14 cellular contexts compared by ENCODE assay signal in genomic region chr18:32095156-32095555, GRCh38. TPM values are rescaled to one million over a fixed set of nuclear protein-coding genes. Genes with fewer than 3 reads are reported as not detected.
A peak's percentile ranks its signal among the peaks of the same experiment; 100 is the strongest.
DNase-seq lines count a peak whose midpoint lies in the region; ATAC-seq and TF ChIP-seq lines count a peak whose summit lies in the region.
"Had no signal": no experiment of that assay in that cellular context is flagged by ENCODE, and none has a peak within 500 bp of the region (broad histone marks: within the 10 kb centered on the region; RNA-seq: fewer than 3 reads in every experiment).

No MANE protein-coding gene starts in this region.

- no peak for TF ChIP-seq POLR2A in NB4 (IDR thresholded peaks at IDR 0.05; ENCODE audit: extremely low read depth, insufficient read length)

- no peaks in the 10 kb centered on the region for H3K27me3 Mint-ChIP-seq in activated CD8-positive, alpha-beta memory T cell treated with anti-CD3 and anti-CD28 coated beads, Interleukin-2, amount 10 ng/mL, durations not matched to agents 7 days and 5 days
- no peaks in the 10 kb centered on the region for H3K27me3 Mint-ChIP-seq in activated naive CD8-positive, alpha-beta T cell treated with anti-CD3 and anti-CD28 coated beads for 36 hours
- H3K27me3 Mint-ChIP-seq: dendritic cell treated with granulocyte-macrophage colony-stimulating factor and Interleukin-4, amounts not matched to agents 40 ng/mL and 50 ng/mL, for 4 days; memory B cell had no signal

- H3K9ac ChIP-seq in trophoblast cell (ENCODE audit: low read length): no peak overlapping the region

- peak overlapping the region; percentile 97 for H3K4me3 Mint-ChIP-seq in activated CD8-positive, alpha-beta memory T cell treated with anti-CD3 and anti-CD28 coated beads, Interleukin-2, amount 10 ng/mL, durations not matched to agents 7 days and 5 days
- peak overlapping the region; percentile 98 for H3K4me3 Mint-ChIP-seq in activated naive CD8-positive, alpha-beta T cell treated with anti-CD3 and anti-CD28 coated beads for 36 hours
- H3K4me3 Mint-ChIP-seq: dendritic cell treated with granulocyte-macrophage colony-stimulating factor and Interleukin-4, amounts not matched to agents 40 ng/mL and 50 ng/mL, for 4 days had no signal

- H3K27ac ChIP-seq in trophoblast cell (ENCODE audit: low read depth, low read length): no peak overlapping the region
- H3K27ac ChIP-seq: A549 had no signal

- no peak overlapping the region for H3K14ac ChIP-seq in trophoblast cell (ENCODE audit: low read length)

- H3K27me3 ChIP-seq in trophoblast cell (ENCODE audit: insufficient read depth, low read length): no peaks in the 10 kb centered on the region

- peaks cover 47% of the 10 kb centered on the region for H3K36me3 Mint-ChIP-seq in activated CD8-positive, alpha-beta memory T cell treated with anti-CD3 and anti-CD28 coated beads, Interleukin-2, amount 10 ng/mL, durations not matched to agents 7 days and 5 days
- H3K36me3 Mint-ChIP-seq in activated naive CD8-positive, alpha-beta T cell treated with anti-CD3 and anti-CD28 coated beads for 36 hours: peaks cover 41% of the 10 kb centered on the region

- no peaks in the 10 kb centered on the region for H3K9me3 ChIP-seq in trophoblast cell (ENCODE audit: insufficient read depth, low read depth, low read length)
- H3K9me3 ChIP-seq: A549 had no signal

- no peak overlapping the region for H3K23ac ChIP-seq in trophoblast cell (ENCODE audit: low read length)

- H3K79me1 ChIP-seq in trophoblast cell (ENCODE audit: low read length): peaks cover 13% of the 10 kb centered on the region

- no peak for DNase-seq in activated CD8-positive, alpha-beta memory T cell treated with anti-CD3 and anti-CD28 coated beads, Interleukin-2, amount 10 ng/mL, durations not matched to agents 7 days and 5 days
- no peak for DNase-seq in activated CD8-positive, alpha-beta memory T cell treated with anti-CD3 and anti-CD28 coated beads, Interleukin-2, amount 50 U/mL, for 4 hours
- DNase-seq in NB4 (ENCODE audit: low read depth): no peak
- no peak for DNase-seq in activated naive CD8-positive, alpha-beta T cell treated with anti-CD3 and anti-CD28 coated beads for 36 hours
- no peak for DNase-seq in trophoblast cell
- no peak for DNase-seq in activated CD4-positive, CD25-positive, alpha-beta regulatory T cell (lab: John Stamatoyannopoulos, UW)
- no peak for DNase-seq in OCI-M2 (lab: John Stamatoyannopoulos, UW; ENCODE audit: unreplicated experiment)
- DNase-seq in NCI-H526 treated with DMSO at 0.1 percent for 48 hours (lab: John Stamatoyannopoulos, UW): no peak
- DNase-seq: aorta, NCI-H1694, NCI-H526 had no signal

- H3K4me2 ChIP-seq in trophoblast cell (ENCODE audit: low read length): no peak overlapping the region

- TF ChIP-seq CTCF in NB4 (IDR thresholded peaks at IDR 0.05; ENCODE audit: low read depth, low read length): no peak

- no peaks in the 10 kb centered on the region for H3K9me3 Mint-ChIP-seq in activated CD8-positive, alpha-beta memory T cell treated with anti-CD3 and anti-CD28 coated beads, Interleukin-2, amount 10 ng/mL, durations not matched to agents 7 days and 5 days (ENCODE audit: low read depth)
- H3K9me3 Mint-ChIP-seq in activated naive CD8-positive, alpha-beta T cell treated with anti-CD3 and anti-CD28 coated beads for 36 hours: no peaks in the 10 kb centered on the region
- H3K9me3 Mint-ChIP-seq: dendritic cell treated with granulocyte-macrophage colony-stimulating factor and Interleukin-4, amounts not matched to agents 40 ng/mL and 50 ng/mL, for 4 days; memory B cell had no signal

- H3K36me3 ChIP-seq in trophoblast cell (ENCODE audit: control insufficient read depth in 1 of 2, insufficient read depth in 2 of 2, low read length in 2 of 2): no peaks in the 10 kb centered on the region

- H3K4me1 Mint-ChIP-seq in activated CD8-positive, alpha-beta memory T cell treated with anti-CD3 and anti-CD28 coated beads, Interleukin-2, amount 10 ng/mL, durations not matched to agents 7 days and 5 days: peaks cover 51% of the 10 kb centered on the region
- H3K4me1 Mint-ChIP-seq in activated naive CD8-positive, alpha-beta T cell treated with anti-CD3 and anti-CD28 coated beads for 36 hours: peaks cover 48% of the 10 kb centered on the region

- peaks cover 12% of the 10 kb centered on the region for H3K79me2 ChIP-seq in trophoblast cell (ENCODE audit: control insufficient read depth, insufficient read depth, low read length, poor library complexity)

- no peak overlapping the region for H3K27ac Mint-ChIP-seq in activated CD8-positive, alpha-beta memory T cell treated with anti-CD3 and anti-CD28 coated beads, Interleukin-2, amount 10 ng/mL, durations not matched to agents 7 days and 5 days
- H3K27ac Mint-ChIP-seq in activated naive CD8-positive, alpha-beta T cell treated with anti-CD3 and anti-CD28 coated beads for 36 hours: peak overlapping the region; percentile 64
- H3K27ac Mint-ChIP-seq: dendritic cell treated with granulocyte-macrophage colony-stimulating factor and Interleukin-4, amounts not matched to agents 40 ng/mL and 50 ng/mL, for 4 days had no signal

- peak overlapping the region; percentile 79 for H3K4ac ChIP-seq in trophoblast cell (ENCODE audit: low read depth, low read length)

- no peak overlapping the region for H4K12ac ChIP-seq in trophoblast cell (ENCODE audit: low read depth, low read length)

- H2AK5ac ChIP-seq in trophoblast cell (ENCODE audit: low read length): no peak overlapping the region

- H2BK120ac ChIP-seq in trophoblast cell (ENCODE audit: insufficient read depth, low read length, poor library complexity): no peak overlapping the region

- no peak overlapping the region for H2AFZ ChIP-seq in trophoblast cell (ENCODE audit: insufficient read depth, low read length, poor library complexity)

- H4K8ac ChIP-seq in trophoblast cell (ENCODE audit: low read depth, low read length): no peak overlapping the region

- no peak for ATAC-seq in activated CD8-positive, alpha-beta memory T cell treated with anti-CD3 and anti-CD28 coated beads, Interleukin-2, amount 10 ng/mL, durations not matched to agents 7 days and 5 days
- ATAC-seq: A549 had no signal

- WGBS in trophoblast cell (ENCODE audit: extremely low coverage, insufficient coverage, insufficient read length): 100% methylated on average over 1 of the region's 5 CpGs

- CTCF ChIA-PET in activated CD8-positive, alpha-beta memory T cell treated with anti-CD3 and anti-CD28 coated beads, Interleukin-2, amount 10 ng/mL, durations not matched to agents 7 days and 5 days (lab: Charles Lee): no interaction called here

- H3K18ac ChIP-seq in trophoblast cell (ENCODE audit: low read length): no peak overlapping the region

- no peaks in the 10 kb centered on the region for H3K4me1 ChIP-seq in trophoblast cell (ENCODE audit: control insufficient read depth in 1 of 2, insufficient read depth in 2 of 2, low read length in 2 of 2)

- H3K4me3 ChIP-seq in NB4 (ENCODE audit: low read depth, low read length) (peak overlapping the region; percentile 95), trophoblast cell (ENCODE audit: low read depth, low read length) (no peak overlapping the region)
- H3K4me3 ChIP-seq: A549 had no signal

- H4K91ac ChIP-seq in trophoblast cell (ENCODE audit: low read depth, low read length): no peak overlapping the region

- no peak overlapping the region for H2BK12ac ChIP-seq in trophoblast cell (ENCODE audit: low read length)

- no peak overlapping the region for H2BK5ac ChIP-seq in trophoblast cell (ENCODE audit: low read depth, low read length, poor library complexity)

RNA-seq across cellular contexts. Expression of gene RNF138, which starts 3.5 kb away (rescaled TPM):
- total RNA-seq in activated CD8-positive, alpha-beta memory T cell treated with anti-CD3 and anti-CD28 coated beads, Interleukin-2, amount 10 ng/mL, durations not matched to agents 7 days and 5 days: 10 to 100 TPM; 62.1 to 72.9 TPM
- total RNA-seq in activated naive CD8-positive, alpha-beta T cell treated with anti-CD3 and anti-CD28 coated beads for 36 hours: 100 to 1,000 TPM in 1 of 2 experiments, 10 to 100 TPM in 1; 95.9 to 107 TPM
- polyA plus RNA-seq in trophoblast cell (2013): 7.7 and 9.1 TPM in 2 replicates
